Comparison of ENCODE assay signal across 8 cellular contexts in the genomic region with DNA sequence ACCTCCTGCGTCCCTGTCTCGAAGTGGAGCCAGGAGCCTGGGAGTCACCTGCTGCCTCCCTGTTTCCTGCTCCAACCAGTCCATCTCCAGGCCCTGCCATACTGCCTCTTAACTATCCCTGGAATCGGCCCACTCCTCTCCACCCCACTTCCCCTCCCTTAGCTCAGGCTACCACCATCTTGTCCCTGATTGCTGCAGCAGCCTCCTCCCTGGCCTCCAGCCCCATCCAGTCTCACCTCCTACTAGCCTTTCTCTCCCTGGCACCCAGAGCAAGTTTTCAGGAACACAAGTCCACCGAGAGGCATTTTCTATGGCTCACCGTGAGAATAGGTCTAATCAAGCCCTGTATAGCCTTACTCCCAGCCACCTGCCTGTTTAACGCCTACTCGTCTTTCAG. TPM values are rescaled to one million over a fixed set of nuclear protein-coding genes. Genes with fewer than 3 reads are reported as not detected.
A peak's percentile ranks its signal among the peaks of the same experiment; 100 is the strongest.
DNase-seq lines count a peak whose midpoint lies in the region; ATAC-seq and TF ChIP-seq lines count a peak whose summit lies in the region.

No MANE protein-coding gene starts in this region.

- peaks cover 6% of the 10 kb centered on the region for H3K36me3 Mint-ChIP-seq in central memory CD8-positive, alpha-beta T cell (ENCODE audit: insufficient read depth)
- no peaks in the 10 kb centered on the region for H3K36me3 Mint-ChIP-seq in natural killer cell

- no peaks in the 10 kb centered on the region for H3K79me2 ChIP-seq in ACC112 (ENCODE audit: control insufficient read depth, insufficient read depth, low read length, unreplicated experiment)

- H3K4me3 ChIP-seq in ACC112 (ENCODE audit: low read depth, low read length) (peak overlapping the region; percentile 87), HUES64 (ENCODE audit: low read length) (peak overlapping the region; percentile 59)

- peak overlapping the region; percentile 86 for H3K27ac Mint-ChIP-seq in central memory CD8-positive, alpha-beta T cell (ENCODE audit: low read depth)
- H3K27ac Mint-ChIP-seq in natural killer cell, result peak overlapping the region; percentile 60 to 66

- peaks cover 42% of the 10 kb centered on the region for H3K4me1 ChIP-seq in ACC112 (ENCODE audit: control insufficient read depth, insufficient read depth, low read length, unreplicated experiment)
- H3K4me1 ChIP-seq in HUES64 (ENCODE audit: insufficient read depth, low read length), result peaks cover 22% of the 10 kb centered on the region

- H3K27ac ChIP-seq in ACC112 (ENCODE audit: low read depth, low read length), result no peak overlapping the region
- no peak overlapping the region for H3K27ac ChIP-seq in HUES64 (ENCODE audit: low read depth, low read length)

- H3K27me3 ChIP-seq in ACC112 (ENCODE audit: insufficient read depth, low read length), result no peaks in the 10 kb centered on the region
- H3K27me3 ChIP-seq in HUES64 (ENCODE audit: insufficient read depth, low read length), result peaks cover 4% of the 10 kb centered on the region; the same call in 1 of the 2 replicates

- 77% methylated on average over 7 of the region's 7 CpGs for whole genome bisulfite sequencing in HUES64

- no peaks in the 10 kb centered on the region for H3K36me3 ChIP-seq in ACC112 (ENCODE audit: insufficient read depth, low read length)
- H3K36me3 ChIP-seq in HUES64 (ENCODE audit: insufficient read depth, low read length), result no peaks in the 10 kb centered on the region

- intact Hi-C loops in natural killer cell (cut with micrococcal nuclease), result loop anchor here (2.0 to 5.0 kb wide), 2 partner anchors 39 to 69 kb away; a partner anchor contains a TSS

- H3K4me3 Mint-ChIP-seq in central memory CD8-positive, alpha-beta T cell, result peak overlapping the region; percentile 81
- peak overlapping the region; percentile 85 for H3K4me3 Mint-ChIP-seq in natural killer cell

- H3K9me3 ChIP-seq in HUES64 (ENCODE audit: insufficient read depth, low read depth, low read length), result no peaks in the 10 kb centered on the region

- no peak for ATAC-seq in central memory CD8-positive, alpha-beta T cell (replicated peaks; ENCODE audit: extremely low read depth, poor library complexity, severe bottlenecking)
- ATAC-seq in natural killer cell (no peak), HG03095 (IDR thresholded peaks at IDR 0.05; ENCODE audit: unreplicated experiment) (no peak)

- TF ChIP-seq CTCF in natural killer cell (IDR thresholded peaks at IDR 0.05), result no peak

- H3K9me3 Mint-ChIP-seq in central memory CD8-positive, alpha-beta T cell, result no peaks in the 10 kb centered on the region
- no peaks in the 10 kb centered on the region for H3K9me3 Mint-ChIP-seq in natural killer cell

- no peak for DNase-seq in central memory CD8-positive, alpha-beta T cell (ENCODE audit: low spot score in 2 of 2)
- DNase-seq in natural killer cell, result no peak
- DNase-seq in HCEC 1CT, result no peak
- no peak for DNase-seq in midbrain (lab: John Stamatoyannopoulos, UW)
- no peak for DNase-seq in HUDEP-2 (lab: John Stamatoyannopoulos, UW; ENCODE audit: unreplicated experiment in 76 of 76)

- H3K27me3 Mint-ChIP-seq in central memory CD8-positive, alpha-beta T cell, result no peaks in the 10 kb centered on the region
- no peaks in the 10 kb centered on the region for H3K27me3 Mint-ChIP-seq in natural killer cell (ENCODE audit: low read depth in 2 of 2)

- H3K9ac ChIP-seq in HUES64 (ENCODE audit: low read depth, low read length), result peak overlapping the region; percentile 13; the same call in 1 of the 2 replicates

- H3K4me1 Mint-ChIP-seq in central memory CD8-positive, alpha-beta T cell, result peaks cover 23% of the 10 kb centered on the region
- peaks cover 18 to 30% of the 10 kb centered on the region in 2 donors for H3K4me1 Mint-ChIP-seq in natural killer cell

- H2AFZ ChIP-seq in ACC112 (ENCODE audit: low read length, unreplicated experiment), result no peak overlapping the region

RNA-seq across cellular contexts. Expression of a gene that starts 0.9 kb away (rescaled TPM):
- polyA plus RNA-seq in HUES64 (2013, experiment 1 of 2), result 2.9 TPM
- 3.7 TPM for polyA plus RNA-seq in HUES64 (2013, experiment 2 of 2)
- total RNA-seq in natural killer cell, result 1 to 10 TPM; 3.2 to 4.3 (median 3.9) TPM

RNA-seq across cellular contexts. Expression of a gene that starts 22.5 kb away (rescaled TPM):
- 0.20 TPM for polyA plus RNA-seq in HUES64 (2013, experiment 1 of 2)
- polyA plus RNA-seq in HUES64 (2013, experiment 2 of 2), result 0.38 TPM
- 10 to 100 TPM in 2 of 3 donors, 1 to 10 TPM in 1; 2.3 to 15.3 (median 13.4) TPM for total RNA-seq in natural killer cell

RNA-seq across cellular contexts. Expression of a gene that starts 47.7 kb away (rescaled TPM):
- polyA plus RNA-seq in HUES64 (2013, experiment 1 of 2), result 35.6 TPM
- 36.1 TPM for polyA plus RNA-seq in HUES64 (2013, experiment 2 of 2)
- 10 to 100 TPM; 55.9 to 60.7 (median 58.1) TPM for total RNA-seq in natural killer cell
